ENCODE assay signal across 11 cellular contexts in genomic region chr7:27119412-27119911, GRCh38. TPM values are rescaled to one million over a fixed set of nuclear protein-coding genes. Genes with fewer than 3 reads are reported as not detected.
"Had no signal": no experiment of that assay in that cellular context is flagged by ENCODE, and none has a peak within 500 bp of the region (broad histone marks: within the 10 kb centered on the region; RNA-seq: fewer than 3 reads in every experiment).

No MANE protein-coding gene starts in this region.

- H3K4me3 ChIP-seq: skin epidermis, thyroid gland had no signal

- FAIRE-seq: frontal cortex, keratinocyte had no signal

- ATAC-seq: activated naive CD8-positive, alpha-beta T cell treated with anti-CD3 and anti-CD28 coated beads, Interleukin-2, amount 50 U/mL, for 24 hours; natural killer cell treated with Interleukin-12 subunit alpha and Interleukin-12 subunit beta and Interleukin-15 and Interleukin-18, amount 100 ng/mL, for 72 hours; stimulated activated memory B cell treated with anti-CD40 and anti-IgM and Interleukin-4, amounts not matched to agents 10 μg/mL and 1 μg/mL and 100 μg/mL, for 72 hours had no signal

- H3K27me3 Mint-ChIP-seq: natural killer cell treated with Interleukin-12 subunit alpha and Interleukin-12 subunit beta and Interleukin-15 and Interleukin-18, amount 100 ng/mL, for 72 hours had no signal

- H3K27ac Mint-ChIP-seq: activated naive CD8-positive, alpha-beta T cell treated with anti-CD3 and anti-CD28 coated beads, Interleukin-2, amount 50 U/mL, for 24 hours; natural killer cell treated with Interleukin-12 subunit alpha and Interleukin-12 subunit beta and Interleukin-15 and Interleukin-18, amount 100 ng/mL, for 72 hours; stimulated activated memory B cell treated with anti-CD40 and anti-IgM and Interleukin-4, amounts not matched to agents 10 μg/mL and 1 μg/mL and 100 μg/mL, for 72 hours had no signal

- H3K4me3 Mint-ChIP-seq: activated naive CD8-positive, alpha-beta T cell treated with anti-CD3 and anti-CD28 coated beads, Interleukin-2, amount 50 U/mL, for 24 hours; natural killer cell treated with Interleukin-12 subunit alpha and Interleukin-12 subunit beta and Interleukin-15 and Interleukin-18, amount 100 ng/mL, for 72 hours; stimulated activated memory B cell treated with anti-CD40 and anti-IgM and Interleukin-4, amounts not matched to agents 10 μg/mL and 1 μg/mL and 100 μg/mL, for 72 hours had no signal

- DNase-seq: activated naive CD8-positive, alpha-beta T cell treated with anti-CD3 and anti-CD28 coated beads, Interleukin-2, amount 50 U/mL, for 24 hours; cortex of kidney; mesendoderm; stimulated activated CD4-positive, alpha-beta T cell treated with anti-CD3 and anti-CD28 coated beads, Interleukin-2, amount 100 ng/mL, for 24 hours; thyroid gland had no signal

- H3K36me3 Mint-ChIP-seq: natural killer cell treated with Interleukin-12 subunit alpha and Interleukin-12 subunit beta and Interleukin-15 and Interleukin-18, amount 100 ng/mL, for 72 hours; stimulated activated memory B cell treated with anti-CD40 and anti-IgM and Interleukin-4, amounts not matched to agents 10 μg/mL and 1 μg/mL and 100 μg/mL, for 72 hours had no signal

- H3K4me1 Mint-ChIP-seq: activated naive CD8-positive, alpha-beta T cell treated with anti-CD3 and anti-CD28 coated beads, Interleukin-2, amount 50 U/mL, for 24 hours; stimulated activated memory B cell treated with anti-CD40 and anti-IgM and Interleukin-4, amounts not matched to agents 10 μg/mL and 1 μg/mL and 100 μg/mL, for 72 hours had no signal

- H3K9me3 ChIP-seq: thyroid gland had no signal

- H3K36me3 ChIP-seq: thyroid gland had no signal

- H3K27ac ChIP-seq: epithelial cell of prostate, skin epidermis had no signal

- H3K9me3 Mint-ChIP-seq: activated naive CD8-positive, alpha-beta T cell treated with anti-CD3 and anti-CD28 coated beads, Interleukin-2, amount 50 U/mL, for 24 hours; natural killer cell treated with Interleukin-12 subunit alpha and Interleukin-12 subunit beta and Interleukin-15 and Interleukin-18, amount 100 ng/mL, for 72 hours; stimulated activated memory B cell treated with anti-CD40 and anti-IgM and Interleukin-4, amounts not matched to agents 10 μg/mL and 1 μg/mL and 100 μg/mL, for 72 hours had no signal

RNA-seq across cellular contexts. Expression of gene HOXA4, which starts 11.1 kb away (rescaled TPM):
- total RNA-seq: frontal cortex had no signal

RNA-seq across cellular contexts. Expression of gene HOXA2, which starts 17.0 kb away (rescaled TPM):
- total RNA-seq: frontal cortex; natural killer cell treated with Interleukin-12 subunit alpha and Interleukin-12 subunit beta and Interleukin-15 and Interleukin-18, amount 100 ng/mL, for 72 hours had no signal

RNA-seq across cellular contexts. Expression of gene HOXA1, which starts 23.7 kb away (rescaled TPM):
- total RNA-seq: frontal cortex had no signal

RNA-seq across cellular contexts. Expression of gene HOXA5, which starts 24.0 kb away (rescaled TPM):
- total RNA-seq: frontal cortex had no signal

RNA-seq across cellular contexts. Expression of gene HOXA6, which starts 28.1 kb away (rescaled TPM):
- total RNA-seq: frontal cortex had no signal
